Comparison of ENCODE assay signal across 18 cellular contexts in genomic region chr7:32163911-32164310, GRCh38.
DNase-seq lines count a peak whose midpoint lies in the region; ATAC-seq and TF ChIP-seq lines count a peak whose summit lies in the region.
"Had no signal": no experiment of that assay in that cellular context is flagged by ENCODE, and none has a peak within 500 bp of the region (broad histone marks: within the 10 kb centered on the region; RNA-seq: fewer than 3 reads in every experiment).

No MANE protein-coding gene starts in this region.

- H3K27me3 ChIP-seq in AG04450 (ENCODE audit: control insufficient read depth, insufficient read depth, low read length) (no peaks in the 10 kb centered on the region), mesenchymal stem cell (ENCODE audit: control insufficient read depth in 1 of 2, insufficient read depth in 1 of 2, low read length in 2 of 2) (no peaks in the 10 kb centered on the region), MG63 (no peaks in the 10 kb centered on the region)

- no peak overlapping the region for H3K14ac ChIP-seq in mesenchymal stem cell (ENCODE audit: low read length in 2 of 2)

- H3K36me3 ChIP-seq in mesenchymal stem cell (ENCODE audit: control insufficient read depth in 1 of 2, insufficient read depth in 2 of 2, low read depth in 1 of 2, low read length in 2 of 2) = no peaks in the 10 kb centered on the region
- H3K36me3 ChIP-seq in MG63 = no peaks in the 10 kb centered on the region

- no peak overlapping the region for H3K4ac ChIP-seq in mesenchymal stem cell (ENCODE audit: low read depth in 1 of 2, low read length in 2 of 2)

- peaks cover 4% of the 10 kb centered on the region; the same call in 1 of the 2 replicates for H3K9me3 ChIP-seq in AG04450 (ENCODE audit: control insufficient read depth, insufficient read depth, low read length)
- no peaks in the 10 kb centered on the region for H3K9me3 ChIP-seq in mesenchymal stem cell (ENCODE audit: control insufficient read depth, low read length)
- H3K9me3 ChIP-seq in MG63 = no peaks in the 10 kb centered on the region
- H3K9me3 ChIP-seq: mucosa of descending colon had no signal

- CTCF ChIA-PET in AG04450 (lab: Charles Lee) = interaction anchor here (0.5 to 3.6 kb wide), 6 partner anchors 40 to 420 kb away, joined by 3 to 14 read pairs (median 4); no protein-coding TSS in a partner anchor

- POLR2A ChIA-PET in AG04450 (lab: Yijun Ruan, JAX) = no interaction called here

- H3K27ac ChIP-seq in AG04450 (ENCODE audit: low read depth, low read length) = peak overlapping the region; percentile 87
- H3K27ac ChIP-seq in mesenchymal stem cell (ENCODE audit: low read length, poor library complexity, severe bottlenecking) = peak overlapping the region; percentile 91

- DNase-seq in AG04450 (ENCODE audit: low read depth, low spot score) (no peak), M059J (ENCODE audit: low read depth) (peak; percentile 34), dedifferentiated amniotic fluid mesenchymal stem cell (ENCODE audit: extremely low spot score) (peak; percentile 30), mesenchymal stem cell (peak; percentile 18), NAMALWA (ENCODE audit: low spot score) (no peak), MG63 (no peak), NCI-H1105 (lab: John Stamatoyannopoulos, UW) (no peak)
- DNase-seq: activated CD4-positive, CD25-positive, alpha-beta regulatory T cell; activated T-cell treated with anti-CD3 and anti-CD28 coated beads, Interleukin-2, amount 50 U/mL, for 72 hours; central memory CD4-positive, alpha-beta T cell; effector CD8-positive, alpha-beta T cell; NCI-H2081 treated with DMSO at 0.1 percent for 48 hours; NCI-H510A treated with DMSO at 0.1 percent for 48 hours; stimulated activated CD4-positive, alpha-beta T cell treated with anti-CD3 and anti-CD28 coated beads, Interleukin-2, amount 100 ng/mL, for 24 hours; T-helper 2 cell had no signal

- peak overlapping the region; percentile 72 for H3K9ac ChIP-seq in mesenchymal stem cell (ENCODE audit: low read length)

- H4K8ac ChIP-seq in mesenchymal stem cell (ENCODE audit: low read length) = no peak overlapping the region

- no peak overlapping the region for H2BK120ac ChIP-seq in mesenchymal stem cell (ENCODE audit: low read depth, low read length)

- H4K91ac ChIP-seq in mesenchymal stem cell (ENCODE audit: low read length) = no peak overlapping the region

- H2BK15ac ChIP-seq in mesenchymal stem cell (ENCODE audit: low read depth, poor library complexity, severe bottlenecking) = no peak overlapping the region

- no peak overlapping the region for H3K18ac ChIP-seq in mesenchymal stem cell (ENCODE audit: low read depth in 1 of 2, low read length in 2 of 2)

- H3K79me1 ChIP-seq in mesenchymal stem cell (replicated peaks; ENCODE audit: low read length, poor library complexity, severe bottlenecking) = no peaks in the 10 kb centered on the region

- peaks cover 12% of the 10 kb centered on the region for H3K4me1 ChIP-seq in mesenchymal stem cell (ENCODE audit: control insufficient read depth, insufficient read depth, low read depth, low read length)

- peak overlapping the region in 1 of 2 experiments; percentile 29 for H2BK12ac ChIP-seq in mesenchymal stem cell (ENCODE audit: low read length in 2 of 2)

- no peak overlapping the region for H3K23ac ChIP-seq in mesenchymal stem cell (ENCODE audit: low read length in 2 of 2)

- no peak overlapping the region for H3K4me2 ChIP-seq in mesenchymal stem cell (ENCODE audit: low read length, poor library complexity, severe bottlenecking)

- no peak for ATAC-seq in GM21528 (IDR thresholded peaks at IDR 0.05; ENCODE audit: low FRiP score, unreplicated experiment)
- ATAC-seq: activated T-cell treated with anti-CD3 and anti-CD28 coated beads, Interleukin-2, amount 50 U/mL, for 72 hours had no signal

- peak overlapping the region; percentile 26 for H2BK5ac ChIP-seq in mesenchymal stem cell (ENCODE audit: low read depth, low read length, poor library complexity, severe bottlenecking)

- no peak overlapping the region for H2AFZ ChIP-seq in mesenchymal stem cell (ENCODE audit: low read depth, low read length)

- peak overlapping the region; percentile 96 for H2AK5ac ChIP-seq in mesenchymal stem cell (ENCODE audit: low read length, severe bottlenecking)

- TF ChIP-seq CTCF in AG04450 (IDR thresholded peaks at IDR 0.05; ENCODE audit: low read depth, low read length) = no peak

- H3K4me3 ChIP-seq in AG04450 (ENCODE audit: low read depth, low read length) (no peak overlapping the region), mesenchymal stem cell (ENCODE audit: insufficient read depth in 1 of 2, low read depth in 1 of 2, low read length in 2 of 2) (no peak overlapping the region), MG63 (no peak overlapping the region)
- H3K4me3 ChIP-seq: K562, mucosa of descending colon had no signal

Comparison
In these comparisons a context has a peak if more than half of its experiments do, and no peak if none do; other contexts are left out.
1. DNase-seq: peak in M059J (single experiment), dedifferentiated amniotic fluid mesenchymal stem cell (single experiment) and mesenchymal stem cell (single experiment); none in AG04450 (single experiment), NAMALWA (single experiment), MG63 (single experiment) and NCI-H1105 (single experiment).